7 cellular contexts compared by ENCODE assay signal in the genomic region with DNA sequence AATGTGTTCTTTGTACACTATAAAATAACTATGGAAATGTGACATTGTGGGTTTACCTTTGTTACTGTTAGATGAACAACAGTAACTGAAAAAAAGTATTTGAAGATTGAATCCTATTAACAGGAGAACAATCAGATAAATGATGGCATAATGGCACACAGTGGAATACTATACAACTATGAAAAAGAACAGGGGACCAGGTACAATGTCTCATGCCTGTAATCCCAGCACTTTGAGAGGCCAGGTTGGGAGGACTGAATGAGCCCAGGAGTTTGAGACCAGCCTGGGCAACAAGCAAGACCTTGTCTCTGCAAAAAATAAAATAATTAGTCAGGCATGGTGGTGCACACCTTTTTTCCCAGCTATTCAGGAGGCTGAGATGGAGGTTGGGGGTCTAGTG.
"Had no signal": no experiment of that assay in that cellular context is flagged by ENCODE, and none has a peak within 500 bp of the region (broad histone marks: within the 10 kb centered on the region; RNA-seq: fewer than 3 reads in every experiment).

No MANE protein-coding gene starts in this region.

- DNase-seq: GDM1, GF-D8 had no signal

- FAIRE-seq: G401.6, GM12878, GM12891, GM18507, GM19239 had no signal

- H3K4me3 ChIP-seq: GM12878 had no signal

- ATAC-seq: GM12878 had no signal
